ENCODE assay signal across 17 cellular contexts in the genomic region with DNA sequence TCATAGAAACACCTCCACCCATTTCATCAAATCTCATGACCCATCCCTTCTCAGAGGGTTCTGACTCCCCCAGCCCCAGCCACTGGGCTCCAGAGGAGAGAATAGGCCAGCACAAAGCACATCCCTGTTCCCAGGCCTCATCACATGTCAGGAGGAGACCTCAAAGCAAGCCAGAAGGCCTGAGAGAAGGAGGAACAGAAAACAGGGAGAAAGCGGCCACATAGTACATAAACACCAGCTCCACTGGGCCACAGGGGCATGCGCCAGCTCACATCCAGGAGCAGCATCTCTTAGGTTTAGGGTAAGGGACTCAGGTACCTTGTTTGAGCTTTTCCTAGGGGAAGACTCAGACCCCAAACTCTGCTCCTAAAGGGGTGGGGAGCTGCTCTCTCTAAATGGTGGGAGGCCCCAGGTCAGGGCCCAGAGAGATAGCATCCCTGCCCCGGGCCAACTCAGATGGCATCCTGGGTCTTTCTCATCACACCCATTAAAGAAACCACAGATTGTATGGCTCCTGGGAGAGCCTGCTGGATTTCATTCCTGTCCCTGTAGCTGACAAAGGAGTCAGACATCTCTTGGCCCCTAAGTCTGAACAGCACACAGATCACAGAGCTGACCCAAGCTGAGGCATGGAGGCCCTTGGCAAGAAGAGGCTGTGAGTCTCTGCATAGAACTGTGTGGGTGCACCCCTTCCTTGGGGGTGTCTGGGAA. TPM values are rescaled to one million over a fixed set of nuclear protein-coding genes. Genes with fewer than 3 reads are reported as not detected.
DNase-seq lines count a peak whose midpoint lies in the region; ATAC-seq, FAIRE-seq and TF ChIP-seq lines count a peak whose summit lies in the region.
"Had no signal": no experiment of that assay in that cellular context is flagged by ENCODE, and none has a peak within 500 bp of the region (broad histone marks: within the 10 kb centered on the region; RNA-seq: fewer than 3 reads in every experiment).

No MANE protein-coding gene starts in this region.

- no peak overlapping the region for H2BK120ac ChIP-seq in H1 (replicated peaks; ENCODE audit: low read depth, low read length)

- H2AFZ ChIP-seq in SK-N-SH (ENCODE audit: low read depth) (no peak overlapping the region), H1 (ENCODE audit: low read length) (no peak overlapping the region)

- CTCF ChIA-PET in SK-N-SH (lab: Yijun Ruan, JAX) (interaction anchor here (0.7 to 5.3 kb wide), 9 partner anchors 13 to 273 kb away, joined by 3 to 41 read pairs (median 9); no protein-coding TSS in a partner anchor), H1 (lab: Charles Lee; ENCODE audit: partially characterized antibody) (interaction anchor here (0.6 to 41.8 kb wide), 4 partner anchors 9 to 261 kb away, joined by 3 to 1117 read pairs (median 560); a partner anchor contains a TSS)

- no peak for FAIRE-seq in H1 (lab: Jason Lieb, UNC)
- FAIRE-seq: A204.1, frontal cortex, keratinocyte had no signal

- peaks cover 12% of the 10 kb centered on the region for H3K79me1 ChIP-seq in H1 (ENCODE audit: low read depth, low read length)

- no peak for TF ChIP-seq POLR2A in H1 (IDR thresholded peaks at IDR 0.05; ENCODE audit: control extremely low read depth in 1 of 2, low read depth in 2 of 2, low read length in 2 of 2)
- TF ChIP-seq POLR2A in sigmoid colon (IDR thresholded peaks at IDR 0.05) = no peak

- H4K20me1 ChIP-seq in SK-N-SH (ENCODE audit: insufficient read depth) = no peaks in the 10 kb centered on the region
- peaks cover 3 to 33% of the 10 kb centered on the region in 2 experiments for H4K20me1 ChIP-seq in H1 (replicated peaks in 1 of 2; ENCODE audit: control insufficient read depth in 1 of 2, insufficient read depth in 2 of 2, low read length in 2 of 2)

- intact Hi-C loops in sigmoid colon (cut with DNase I) = loop anchor here (10.0 kb wide), 1 partner anchor 470 kb away; a partner anchor contains a TSS

- no peak overlapping the region; the same call in 1 of the 2 replicates for H2AK5ac ChIP-seq in H1 (ENCODE audit: low read depth, low read length)

- H3K23ac ChIP-seq in H1 (ENCODE audit: insufficient read length) = no peak overlapping the region

- WGBS in SK-N-SH (ENCODE audit: low lambda C conversion rate) = 83% methylated on average over 3 of the region's 3 CpGs
- 88% methylated on average over 3 of the region's 3 CpGs; no CpG with 5 or more reads in 1 of the 2 experiments for WGBS in H1 (ENCODE audit: extremely low coverage in 1 of 2, insufficient coverage in 1 of 2, insufficient read length in 1 of 2, insufficient replicate concordance in 2 of 2, low coverage in 1 of 2, low lambda C conversion rate in 2 of 2, missing lambda C conversion rate in 1 of 2), 2 experiments
- WGBS in sigmoid colon, 2 donors = 87 to 90% methylated on average over 3 of the region's 3 CpGs

- H2BK15ac ChIP-seq in H1 (ENCODE audit: low read length) = peak overlapping the region; percentile 88; the same call in 1 of the 2 replicates

- no peak for ATAC-seq in SK-N-SH treated with all-trans-retinoic acid at 6 μM for 48 hours

- no peak overlapping the region for H3K4ac ChIP-seq in H1 (replicated peaks; ENCODE audit: insufficient read length, low read depth, low read length)

- H3K79me2 ChIP-seq in SK-N-SH (ENCODE audit: insufficient read depth) (no peaks in the 10 kb centered on the region), H1 (ENCODE audit: control insufficient read depth in 1 of 2, insufficient read depth in 2 of 2, low read length in 2 of 2) (peaks cover 8 to 58% of the 10 kb centered on the region in 2 experiments; a peak in 3 of 4 replicates)

- H3K4me2 ChIP-seq in SK-N-SH (peak overlapping the region; percentile 81; the same call in 1 of the 2 replicates), H1 (ENCODE audit: insufficient read depth in 1 of 2, low read depth in 2 of 2, low read length in 2 of 2) (peak overlapping the region in 1 of 2 experiments; percentile 86; a peak in 2 of 4 replicates)

- H2BK20ac ChIP-seq in H1 (ENCODE audit: low read length) = no peak overlapping the region

- H3K56ac ChIP-seq in H1 (replicated peaks; ENCODE audit: insufficient read length, low read depth, low read length) = no peak overlapping the region

- peaks cover 7% of the 10 kb centered on the region for H3F3A ChIP-seq in SK-N-SH (replicated peaks; ENCODE audit: insufficient read depth)

- H4K8ac ChIP-seq in H1 (ENCODE audit: extremely low read depth, insufficient read depth, low read length) = peak overlapping the region; percentile 41; the same call in 1 of the 2 replicates

- H3K9me3 ChIP-seq in SK-N-SH (no peaks in the 10 kb centered on the region), H1 (ENCODE audit: insufficient read depth in 2 of 2, low read depth in 1 of 2, low read length in 1 of 2) (no peaks in the 10 kb centered on the region), sigmoid colon (no peaks in the 10 kb centered on the region), MG63 (no peaks in the 10 kb centered on the region)
- H3K9me3 ChIP-seq: adrenal gland had no signal

- TF ChIP-seq CTCF in SK-N-SH (IDR thresholded peaks at IDR 0.05) = no peak
- no peak for TF ChIP-seq CTCF in H1 (IDR thresholded peaks at IDR 0.05; ENCODE audit: control extremely low read depth in 1 of 3, insufficient read depth in 1 of 3, low read depth in 1 of 3, low read length in 3 of 3)
- TF ChIP-seq CTCF in sigmoid colon (IDR thresholded peaks at IDR 0.05) = no peak

- no peaks in the 10 kb centered on the region for H3K27me3 ChIP-seq in SK-N-SH (ENCODE audit: insufficient read depth)
- H3K27me3 ChIP-seq in H1 (replicated peaks in 1 of 4; ENCODE audit: control insufficient read depth in 3 of 4, extremely low read depth in 1 of 4, insufficient read depth in 3 of 4, low read length in 3 of 4) = peaks cover 0 to 17% (median 13%) of the 10 kb centered on the region in 4 experiments; a peak in 6 of 7 replicates
- H3K27me3 ChIP-seq in sigmoid colon = no peaks in the 10 kb centered on the region
- no peaks in the 10 kb centered on the region; the same call in 1 of the 2 replicates for H3K27me3 ChIP-seq in MG63
- H3K27me3 ChIP-seq: adrenal gland had no signal

- no peak overlapping the region for H4K5ac ChIP-seq in H1 (ENCODE audit: insufficient read length, low read depth, low read length)

- DNase-seq in SK-N-SH (peak; percentile 36), MV-4-11 (lab: John Stamatoyannopoulos, UW) (peak; percentile 19), H1 (ENCODE audit: low read depth in 1 of 2, low spot score in 2 of 2) (no peak), sigmoid colon (no peak), UCSD-AML1 (lab: John Stamatoyannopoulos, UW; ENCODE audit: unreplicated experiment) (no peak), MG63 (no peak), GM19238 (ENCODE audit: insufficient read length, low spot score) (no peak)
- DNase-seq: activated CD8-positive, alpha-beta memory T cell treated with anti-CD3 and anti-CD28 coated beads for 24 hours; DMS53; effector CD8-positive, alpha-beta T cell; Kasumi-1 had no signal

- 0 out of 2 replicates have a peak overlapping the region, but pooled peaks have one; percentile 7 for H2BK12ac ChIP-seq in H1 (ENCODE audit: low read depth, low read length)

- H4K91ac ChIP-seq in H1 (replicated peaks; ENCODE audit: insufficient read length, low read length) = no peak overlapping the region

- no peak overlapping the region for H3K18ac ChIP-seq in H1 (ENCODE audit: extremely low read depth, low read length)

- peaks cover 14% of the 10 kb centered on the region; the same call in 1 of the 2 replicates for H3K23me2 ChIP-seq in H1 (ENCODE audit: low read depth, low read length)

- peaks cover 18 to 61% of the 10 kb centered on the region in 2 experiments; a peak in 3 of 4 replicates for H3K4me1 ChIP-seq in SK-N-SH (ENCODE audit: control insufficient read depth in 1 of 2, insufficient read depth in 2 of 2, low read depth in 1 of 2, low read length in 1 of 2)
- H3K4me1 ChIP-seq in H1 (replicated peaks in 1 of 4; ENCODE audit: control insufficient read depth in 3 of 4, insufficient read depth in 4 of 4, low read length in 3 of 4) = peaks cover 5 to 33% (median 21%) of the 10 kb centered on the region in 4 experiments
- peaks cover 0 to 45% (median 35%) of the 10 kb centered on the region in 4 donors for H3K4me1 ChIP-seq in sigmoid colon

- TF ChIP-seq RAD21 in SK-N-SH (IDR thresholded peaks at IDR 0.05; ENCODE audit: low read length) = no peak
- TF ChIP-seq RAD21 in H1 (IDR thresholded peaks at IDR 0.05 in 1 of 2, conservative IDR thresholded peaks at IDR 0.05 in 1 of 2; ENCODE audit: low read depth in 2 of 2, low read length in 2 of 2) = no peak

- H3K27ac ChIP-seq in SK-N-SH (ENCODE audit: low read depth in 2 of 2, low read length in 1 of 2) (peak overlapping the region in 1 of 2 experiments; percentile 87; a peak in 2 of 4 replicates), H1 (ENCODE audit: low read depth, low read length) (no peak overlapping the region), sigmoid colon (peak overlapping the region in 3 of 4 donors; percentile 89 to 93 (median 92))

- no peak overlapping the region for H3K14ac ChIP-seq in H1 (ENCODE audit: insufficient read length)

- H3K36me3 ChIP-seq in SK-N-SH (replicated peaks in 1 of 2; ENCODE audit: control insufficient read depth in 1 of 2, insufficient read depth in 2 of 2, low read length in 1 of 2) (no peaks in the 10 kb centered on the region), H1 (ENCODE audit: control insufficient read depth in 2 of 4, insufficient read depth in 4 of 4, low read length in 3 of 4) (no peaks in the 10 kb centered on the region), sigmoid colon (no peaks in the 10 kb centered on the region), MG63 (no peaks in the 10 kb centered on the region)
- H3K36me3 ChIP-seq: adrenal gland had no signal

- POLR2A ChIA-PET in SK-N-SH (lab: Yijun Ruan, JAX) (interaction anchor here (0.6 to 6.4 kb wide), 6 partner anchors 10 to 707 kb away, joined by 3 to 97 read pairs (median 12); no protein-coding TSS in a partner anchor), H1 (lab: Charles Lee; ENCODE audit: partially characterized antibody) (interaction anchor here (0.6 to 6.4 kb wide), 6 partner anchors 9 to 227 kb away, joined by 3 to 55 read pairs (median 10); no protein-coding TSS in a partner anchor)

- no peak for TF ChIP-seq EP300 in SK-N-SH (IDR thresholded peaks at IDR 0.05; ENCODE audit: borderline replicate concordance in 1 of 2, low read depth in 1 of 2, low read length in 1 of 2)
- TF ChIP-seq EP300 in H1 (IDR thresholded peaks at IDR 0.05; ENCODE audit: borderline replicate concordance in 1 of 2, low read depth in 2 of 2, low read length in 2 of 2) = no peak
- no peak for TF ChIP-seq EP300 in sigmoid colon (IDR thresholded peaks at IDR 0.05)

- H2BK5ac ChIP-seq in H1 (ENCODE audit: low read depth, low read length) = no peak overlapping the region

- no peaks in the 10 kb centered on the region for H3K9me2 ChIP-seq in SK-N-SH

- H3K9ac ChIP-seq in SK-N-SH (no peak overlapping the region), H1 (replicated peaks in 1 of 4; ENCODE audit: extremely low read depth in 1 of 4, low read depth in 3 of 4, low read length in 3 of 4) (no peak overlapping the region)

- H3K4me3 ChIP-seq in SK-N-SH (ENCODE audit: low read depth in 2 of 2, low read length in 1 of 2) (peak overlapping the region in 1 of 2 experiments; percentile 74; a peak in 1 of 4 replicates), H1 (ENCODE audit: extremely low read depth in 1 of 4, insufficient read depth in 2 of 4, low read depth in 3 of 4, low read length in 4 of 4) (no peak overlapping the region), sigmoid colon (no peak overlapping the region), MG63 (no peak overlapping the region)

RNA-seq across cellular contexts. Expression of a gene that starts 2.5 kb away (rescaled TPM):
- polyA plus RNA-seq in SK-N-SH (2012; rRNA removed) (4.4 and 5.5 TPM in 2 replicates), H1 (2011; rRNA removed) (13.1 and 16.0 TPM in 2 replicates), sigmoid colon (10 to 100 TPM in 2 of 3 donors, 1 to 10 TPM in 1; 3.5 to 13.5 (median 12.6) TPM)
- 3.3 and 4.2 TPM in 2 replicates for polyA plus RNA-seq in SK-N-SH (2012; cell fraction: cytosol; rRNA removed)
- polyA plus RNA-seq in SK-N-SH (2012; cell fraction: nucleus; rRNA removed) = 4.8 and 7.5 TPM in 2 replicates
- 23.9 and 26.7 TPM in 2 replicates for total RNA-seq in H1 (2021; fragmentation: NEBNext Ultra II Directional; extraction: Animal tissue kit (Norgen Biotek cat#: 25700))
- 17.4 TPM for polyA plus RNA-seq in H1 (2011; cell fraction: cytosol; rRNA removed)
- polyA plus RNA-seq in H1 (2011; cell fraction: nucleus; rRNA removed) = 22.5 TPM
- 22.3 to 30.4 TPM (median 28.4 TPM) in 4 replicates for polyA plus RNA-seq in H1 (2012, experiment 1 of 2)
- polyA plus RNA-seq in H1 (2012, experiment 2 of 2) = 34.9 TPM
- 18.8 TPM for polyA plus RNA-seq in H1 (2013, experiment 1 of 2)
- 20.8 TPM for polyA plus RNA-seq in H1 (2013, experiment 2 of 2)
- 15.2 and 23.3 TPM in 2 replicates for polyA minus RNA-seq in H1 (2011; rRNA and poly(A)+ RNA removed)
- polyA minus RNA-seq in H1 (2011; cell fraction: cytosol; rRNA and poly(A)+ RNA removed) = 15.0 TPM
- polyA minus RNA-seq in H1 (2011; cell fraction: nucleus; rRNA and poly(A)+ RNA removed) = 23.6 TPM
- 10 to 100 TPM; 10.6 to 28.5 (median 17.9) TPM for total RNA-seq in sigmoid colon
- 0.33 TPM in 1 of 2 replicates, not detected in the other for total RNA-seq in MG63 (2014; rRNA removed; shearing (Covaris generic); ENCODE audit: low replicate concordance)

RNA-seq across cellular contexts. Expression of a gene that starts 55.4 kb away (rescaled TPM):
- polyA plus RNA-seq in SK-N-SH (2012; rRNA removed) (not detected in 2 replicates), H1 (2011; rRNA removed) (1.4 and 2.0 TPM in 2 replicates), sigmoid colon (1 to 10 TPM in 1 of 3 donors, not detected in 2; 1.3 TPM)
- under 0.01 and 0.01 TPM in 2 replicates for polyA plus RNA-seq in SK-N-SH (2012; cell fraction: cytosol; rRNA removed)
- 0.01 and 0.04 TPM in 2 replicates for polyA plus RNA-seq in SK-N-SH (2012; cell fraction: nucleus; rRNA removed)
- 0.84 and 0.96 TPM in 2 replicates for total RNA-seq in H1 (2021; fragmentation: NEBNext Ultra II Directional; extraction: Animal tissue kit (Norgen Biotek cat#: 25700))
- 0.90 TPM for polyA plus RNA-seq in H1 (2011; cell fraction: cytosol; rRNA removed)
- polyA plus RNA-seq in H1 (2011; cell fraction: nucleus; rRNA removed) = 6.1 TPM
- 0.99 to 2.2 TPM (median 1.7 TPM) in 4 replicates for polyA plus RNA-seq in H1 (2012, experiment 1 of 2)
- 0.47 TPM for polyA plus RNA-seq in H1 (2012, experiment 2 of 2)
- 0.57 TPM for polyA plus RNA-seq in H1 (2013, experiment 1 of 2)
- 0.50 TPM for polyA plus RNA-seq in H1 (2013, experiment 2 of 2)
- polyA minus RNA-seq in H1 (2011; rRNA and poly(A)+ RNA removed) = 0.88 and 2.2 TPM in 2 replicates
- polyA minus RNA-seq in H1 (2011; cell fraction: cytosol; rRNA and poly(A)+ RNA removed) = 1.2 TPM
- 2.3 TPM for polyA minus RNA-seq in H1 (2011; cell fraction: nucleus; rRNA and poly(A)+ RNA removed)
- total RNA-seq in sigmoid colon = 1 to 10 TPM in 1 of 4 donors, under 1 TPM in 2, not detected in 1; under 0.01 to 1.7 (median 0.27) TPM
- not detected in 2 replicates for total RNA-seq in MG63 (2014; rRNA removed; shearing (Covaris generic); ENCODE audit: low replicate concordance)
- total RNA-seq: frontal cortex, OCI-LY7 had no signal

RNA-seq across cellular contexts. Expression of a gene that starts 55.5 kb away (rescaled TPM):
- 0.02 TPM in 1 of 2 replicates, not detected in the other for polyA plus RNA-seq in SK-N-SH (2012; rRNA removed)
- polyA plus RNA-seq in SK-N-SH (2012; cell fraction: cytosol; rRNA removed) = 0.01 and 0.09 TPM in 2 replicates
- 0.44 and 1.2 TPM in 2 replicates for polyA plus RNA-seq in SK-N-SH (2012; cell fraction: nucleus; rRNA removed)
- total RNA-seq in H1 (2021; fragmentation: NEBNext Ultra II Directional; extraction: Animal tissue kit (Norgen Biotek cat#: 25700)) = not detected in 2 replicates
- polyA plus RNA-seq in H1 (2011; rRNA removed) = 0.18 and 0.24 TPM in 2 replicates
- polyA plus RNA-seq in H1 (2011; cell fraction: cytosol; rRNA removed) = 0.09 TPM
- 0.81 TPM for polyA plus RNA-seq in H1 (2011; cell fraction: nucleus; rRNA removed)
- 0.16 to 0.34 TPM in 2 of 4 replicates, not detected in the others for polyA plus RNA-seq in H1 (2012, experiment 1 of 2)
- polyA plus RNA-seq in H1 (2012, experiment 2 of 2) = not detected
- not detected for polyA plus RNA-seq in H1 (2013, experiment 1 of 2)
- polyA plus RNA-seq in H1 (2013, experiment 2 of 2) = 0.17 TPM
- polyA minus RNA-seq in H1 (2011; rRNA and poly(A)+ RNA removed) = 0.57 and 0.66 TPM in 2 replicates
- polyA minus RNA-seq in H1 (2011; cell fraction: cytosol; rRNA and poly(A)+ RNA removed) = not detected
- 0.30 TPM for polyA minus RNA-seq in H1 (2011; cell fraction: nucleus; rRNA and poly(A)+ RNA removed)
- 1 to 10 TPM in 2 of 4 donors, under 1 TPM in 2; 0.36 to 3.1 (median 1.3) TPM for total RNA-seq in sigmoid colon
- 1 to 10 TPM in 1 of 3 donors, not detected in 2; 1.7 TPM for polyA plus RNA-seq in sigmoid colon
- total RNA-seq in MG63 (2014; rRNA removed; shearing (Covaris generic); ENCODE audit: low replicate concordance) = not detected in 2 replicates
- total RNA-seq: frontal cortex, OCI-LY7 had no signal

Comparison
In these comparisons a context has a peak if more than half of its experiments do, and no peak if none do; other contexts are left out.
1. DNase-seq: peak in SK-N-SH (single experiment) and MV-4-11 (single experiment); none in H1 (0 of 2), sigmoid colon (single experiment), UCSD-AML1 (single experiment), MG63 (single experiment) and GM19238 (single experiment).